Comparison of ENCODE assay signal across 9 cellular contexts in genomic region chr5:149445739-149446369, GRCh38.
DNase-seq lines count a peak whose midpoint lies in the region; ATAC-seq and TF ChIP-seq lines count a peak whose summit lies in the region.
"Had no signal": no experiment of that assay in that cellular context is flagged by ENCODE, and none has a peak within 500 bp of the region (broad histone marks: within the 10 kb centered on the region; RNA-seq: fewer than 3 reads in every experiment).

No MANE protein-coding gene starts in this region.

- no peaks in the 10 kb centered on the region for H3K36me3 Mint-ChIP-seq in naive thymus-derived CD8-positive, alpha-beta T cell

- peak overlapping the region; percentile 88 for H3K27ac ChIP-seq in muscle layer of duodenum (ENCODE audit: low read length)

- H3K4me1 Mint-ChIP-seq in naive thymus-derived CD8-positive, alpha-beta T cell, result peaks cover 0 to 5% (median 3%) of the 10 kb centered on the region in 4 donors

- H3K27me3 ChIP-seq in muscle layer of duodenum (ENCODE audit: low read depth, low read length), result no peaks in the 10 kb centered on the region

- H3K36me3 ChIP-seq in muscle layer of duodenum (ENCODE audit: control insufficient read depth in 1 of 2, insufficient read depth in 2 of 2, low read length in 2 of 2), result no peaks in the 10 kb centered on the region

- DNase-seq in AG20443 (ENCODE audit: low spot score) (peak; percentile 90), NCI-H146 (lab: John Stamatoyannopoulos, UW) (peak; percentile 36), epithelial cell of esophagus (ENCODE audit: low read depth) (peak; percentile 30), inferior parietal cortex (ENCODE audit: extremely low spot score) (no peak), NCI-H510A (lab: John Stamatoyannopoulos, UW) (no peak)
- DNase-seq in naive thymus-derived CD8-positive, alpha-beta T cell, result no peak

- POLR2A ChIA-PET in naive thymus-derived CD8-positive, alpha-beta T cell (lab: Charles Lee), result no interaction called here

- no peak for ATAC-seq in naive thymus-derived CD8-positive, alpha-beta T cell
- no peak for ATAC-seq in HG03196 (IDR thresholded peaks at IDR 0.05; ENCODE audit: unreplicated experiment)

- peaks cover 0 to 3% (median 0%) of the 10 kb centered on the region in 5 donors for H3K27me3 Mint-ChIP-seq in naive thymus-derived CD8-positive, alpha-beta T cell
- H3K27me3 Mint-ChIP-seq: IgD-negative memory B cell had no signal

- no peaks in the 10 kb centered on the region for H3K9me3 Mint-ChIP-seq in naive thymus-derived CD8-positive, alpha-beta T cell
- H3K9me3 Mint-ChIP-seq: IgD-negative memory B cell had no signal

- no peak for TF ChIP-seq CTCF in epithelial cell of esophagus (IDR thresholded peaks at IDR 0.05; ENCODE audit: insufficient read depth, low read depth, low read length, missing control alignments)

- no peak overlapping the region for H3K4me3 ChIP-seq in epithelial cell of esophagus (ENCODE audit: low read length)
- H3K4me3 ChIP-seq in muscle layer of duodenum (ENCODE audit: low read depth in 1 of 2, low read length in 2 of 2), result no peak overlapping the region

- no peaks in the 10 kb centered on the region for H3K9me3 ChIP-seq in muscle layer of duodenum (ENCODE audit: control insufficient read depth in 1 of 2, low read length in 2 of 2)

- H3K4me1 ChIP-seq in muscle layer of duodenum (ENCODE audit: control insufficient read depth in 1 of 2, insufficient read depth in 2 of 2, low read length in 2 of 2), result peaks cover 18 to 29% of the 10 kb centered on the region in 2 donors

- H3K4me3 Mint-ChIP-seq in naive thymus-derived CD8-positive, alpha-beta T cell, result no peak overlapping the region
- H3K4me3 Mint-ChIP-seq: IgD-negative memory B cell had no signal

- H3K27ac Mint-ChIP-seq in naive thymus-derived CD8-positive, alpha-beta T cell, result no peak overlapping the region
- H3K27ac Mint-ChIP-seq: IgD-negative memory B cell had no signal

Comparison
In these comparisons a context has a peak if more than half of its experiments do, and no peak if none do; other contexts are left out.
1. DNase-seq: peak in AG20443 (single experiment), NCI-H146 (single experiment) and epithelial cell of esophagus (single experiment); none in naive thymus-derived CD8-positive, alpha-beta T cell (0 of 10), inferior parietal cortex (single experiment) and NCI-H510A (single experiment).